8 cellular contexts compared by ENCODE assay signal in the genomic region with DNA sequence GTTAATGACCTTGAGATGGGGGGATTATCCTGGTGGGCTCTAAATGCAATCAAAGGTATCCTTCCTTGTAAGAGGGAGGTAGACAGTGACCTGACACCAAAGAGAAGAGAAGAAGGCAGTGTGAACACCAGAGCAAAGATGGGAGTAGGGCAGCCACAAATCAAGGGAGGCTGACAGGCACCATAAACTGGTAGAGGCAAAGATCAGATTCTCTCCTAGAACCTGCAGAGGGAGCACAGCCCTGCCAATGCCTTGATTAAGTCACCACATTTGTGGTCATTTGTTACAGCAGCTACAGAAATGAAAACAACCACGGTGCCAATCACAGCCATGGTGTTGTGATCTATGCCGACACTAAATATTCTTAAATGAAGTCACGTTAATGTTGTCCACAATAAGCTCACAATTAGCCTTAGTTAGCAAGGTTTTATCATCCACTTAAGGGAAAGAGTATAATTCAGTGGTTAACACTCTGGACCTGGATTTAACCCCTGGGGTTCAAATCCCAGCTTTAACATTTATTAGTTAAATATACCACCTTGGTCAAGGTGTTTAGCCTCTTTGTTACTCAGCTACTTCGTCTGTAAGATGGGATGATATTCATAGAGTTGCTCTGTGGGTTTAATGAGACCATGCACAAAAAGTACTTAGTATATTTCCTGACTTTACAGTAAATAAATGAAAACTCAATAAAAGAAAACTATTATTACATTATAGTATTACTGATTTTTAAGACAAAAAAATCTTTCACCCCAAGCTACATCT.
A peak's percentile ranks its signal among the peaks of the same experiment; 100 is the strongest.
DNase-seq lines count a peak whose midpoint lies in the region; ATAC-seq, FAIRE-seq and TF ChIP-seq lines count a peak whose summit lies in the region.

No MANE protein-coding gene starts in this region.

- H3K9me3 ChIP-seq in mucosa of descending colon: peaks cover 3% of the 10 kb centered on the region

- no peaks in the 10 kb centered on the region for H3K36me3 ChIP-seq in mucosa of descending colon (ENCODE audit: low read depth)

- no peak overlapping the region for H3K4me3 ChIP-seq in Jurkat, Clone E6-1 (ENCODE audit: low read length)
- no peak overlapping the region for H3K4me3 ChIP-seq in mucosa of descending colon

- DNase-seq in A172 (ENCODE audit: low spot score) (peak; percentile 13), GM12891 (ENCODE audit: insufficient read length, low spot score) (no peak), astrocyte of the hippocampus (ENCODE audit: low read depth, low spot score) (peak; percentile 80), mucosa of descending colon (peak in 1 of 3 donors; percentile 56), NCI-H2227 (lab: John Stamatoyannopoulos, UW; ENCODE audit: unreplicated experiment) (no peak)
- DNase-seq in Jurkat, Clone E6-1 (ENCODE audit: low read depth, low spot score): peak; percentile 27

- ATAC-seq in mucosa of descending colon (peak; percentile 80), GM21825 (IDR thresholded peaks at IDR 0.05; ENCODE audit: unreplicated experiment) (no peak), HG02623 (IDR thresholded peaks at IDR 0.05; ENCODE audit: unreplicated experiment) (no peak)

- no peaks in the 10 kb centered on the region for H3K4me1 ChIP-seq in mucosa of descending colon (ENCODE audit: low read depth)

- intact Hi-C loops in mucosa of descending colon (cut with DNase I, micrococcal nuclease): no loop called here

- FAIRE-seq in GM12891 (lab: Jason Lieb, UNC): peak; percentile 72

- no peak for TF ChIP-seq CTCF in mucosa of descending colon (IDR thresholded peaks at IDR 0.05)

- TF ChIP-seq POLR2A in GM12891 (IDR thresholded peaks at IDR 0.05; ENCODE audit: low read depth, low read length): no peak

TF ChIP-seq in GM12891, 5 proteins besides CTCF, POLR2A, EP300 and RAD21:
- no peak for TF ChIP-seq TAF1 (IDR thresholded peaks at IDR 0.05; ENCODE audit: low read depth, low read length)
- no peak for TF ChIP-seq PAX5 (IDR thresholded peaks at IDR 0.05; ENCODE audit: insufficient read depth, low read length, severe bottlenecking)
- no peak for TF ChIP-seq POU2F2 (IDR thresholded peaks at IDR 0.05; ENCODE audit: low read depth, low read length)

Comparison
In these comparisons a context has a peak if more than half of its experiments do, and no peak if none do; other contexts are left out.
1. DNase-seq: peak in A172 (single experiment), Jurkat, Clone E6-1 (single experiment) and astrocyte of the hippocampus (single experiment); none in GM12891 (single experiment) and NCI-H2227 (single experiment).